ENCODE assay signal across 8 cellular contexts in the genomic region with DNA sequence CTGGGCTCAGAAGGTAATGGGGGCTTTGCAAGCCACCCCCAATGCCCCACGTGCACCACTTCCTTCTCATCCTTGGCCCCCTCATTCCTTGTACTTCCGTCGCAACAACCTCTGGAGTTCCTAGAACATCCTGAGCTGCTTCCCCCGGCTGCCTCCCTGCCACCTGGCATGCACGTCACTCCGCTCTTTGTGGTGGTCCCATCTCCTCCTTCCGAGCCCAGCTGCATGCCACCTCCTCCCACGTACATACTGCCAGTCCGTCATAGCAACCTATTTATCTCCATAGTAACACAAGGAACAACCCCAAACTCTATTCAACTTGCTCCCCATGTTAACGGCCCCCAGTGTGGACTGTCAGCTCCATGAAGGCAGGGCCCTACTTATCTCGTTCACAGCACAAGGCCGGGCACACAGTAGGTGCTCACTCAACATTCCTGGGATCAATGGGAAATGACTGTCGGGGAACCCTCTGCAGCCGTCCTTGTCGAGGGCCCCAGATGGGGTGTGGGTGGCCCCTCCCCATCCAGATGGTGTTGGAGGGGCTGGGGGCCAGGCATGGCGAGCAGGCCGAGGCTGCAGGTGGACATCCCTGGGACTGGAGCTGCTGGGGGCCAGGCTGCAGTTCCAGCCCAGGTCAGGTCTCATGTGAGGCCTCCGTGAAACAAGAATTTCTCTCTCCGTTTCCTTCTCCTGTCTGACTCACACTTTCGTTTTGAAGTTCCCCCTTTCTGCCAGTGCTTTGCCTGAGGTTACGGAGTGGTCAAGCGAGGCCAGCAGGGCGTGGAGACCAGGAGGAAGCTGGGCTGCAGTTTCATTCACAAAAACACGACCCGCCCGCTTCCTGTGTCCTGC. TPM values are rescaled to one million over a fixed set of nuclear protein-coding genes. Genes with fewer than 3 reads are reported as not detected.
DNase-seq lines count a peak whose midpoint lies in the region; ATAC-seq and TF ChIP-seq lines count a peak whose summit lies in the region.

No MANE protein-coding gene starts in this region.

- H3K9me3 ChIP-seq in CD4-positive, CD25-positive, alpha-beta regulatory T cell (ENCODE audit: control insufficient read depth in 2 of 2, low read length in 2 of 2): no peaks in the 10 kb centered on the region
- peaks cover 0 to 2% of the 10 kb centered on the region in 2 donors for H3K9me3 ChIP-seq in lung (ENCODE audit: control insufficient read depth in 2 of 2, insufficient read depth in 1 of 2, low read length in 1 of 2)

- intact Hi-C loops in dendritic cell treated with granulocyte-macrophage colony-stimulating factor and Interleukin-4, amounts not matched to agents 40 ng/mL and 50 ng/mL, for 4 days (cut with micrococcal nuclease): loop anchor here (1.0 to 2.0 kb wide), 2 partner anchors 147 to 242 kb away; no protein-coding TSS in a partner anchor

- no peaks in the 10 kb centered on the region for H3K36me3 ChIP-seq in CD4-positive, CD25-positive, alpha-beta regulatory T cell (ENCODE audit: control insufficient read depth, insufficient read depth, low read length)
- H3K36me3 ChIP-seq in lung (ENCODE audit: control insufficient read depth in 2 of 2, insufficient read depth in 2 of 2, low read length in 2 of 2): no peaks in the 10 kb centered on the region

- H3K4me1 ChIP-seq in CD4-positive, CD25-positive, alpha-beta regulatory T cell (ENCODE audit: control insufficient read depth, insufficient read depth, low read length, poor library complexity, severe bottlenecking): peaks cover 41% of the 10 kb centered on the region
- peaks cover 4 to 67% of the 10 kb centered on the region in 2 donors for H3K4me1 ChIP-seq in lung (ENCODE audit: control insufficient read depth in 2 of 2, insufficient read depth in 2 of 2, low read length in 2 of 2)

- peaks cover 0 to 2% (median 0%) of the 10 kb centered on the region in 7 donors for H3K9me3 Mint-ChIP-seq in CD4-positive, CD25-positive, alpha-beta regulatory T cell
- no peaks in the 10 kb centered on the region for H3K9me3 Mint-ChIP-seq in dendritic cell treated with granulocyte-macrophage colony-stimulating factor and Interleukin-4, amounts not matched to agents 40 ng/mL and 50 ng/mL, for 4 days
- peaks cover 4% of the 10 kb centered on the region for H3K9me3 Mint-ChIP-seq in type B pancreatic cell

- DNase-seq in CD4-positive, CD25-positive, alpha-beta regulatory T cell: peak in 2 of 3 donors; percentile 31
- peak; percentile 81 for DNase-seq in GM19240 (ENCODE audit: insufficient read length, low spot score)
- DNase-seq in SKM-1 treated with dmso at 0.1 percent for 144 hours (lab: John Stamatoyannopoulos, UW; ENCODE audit: unreplicated experiment): peak; percentile 95
- DNase-seq in lung (ENCODE audit: low spot score): peak; percentile 87
- no peak for DNase-seq in type B pancreatic cell (ENCODE audit: extremely low spot score, unreplicated experiment)
- DNase-seq in NCI-H2107 (lab: John Stamatoyannopoulos, UW): no peak

- H3K4me1 Mint-ChIP-seq in CD4-positive, CD25-positive, alpha-beta regulatory T cell: peaks cover 4 to 61% (median 21%) of the 10 kb centered on the region in 4 donors
- H3K4me1 Mint-ChIP-seq in dendritic cell treated with granulocyte-macrophage colony-stimulating factor and Interleukin-4, amounts not matched to agents 40 ng/mL and 50 ng/mL, for 4 days (ENCODE audit: low read depth): peaks cover 88% of the 10 kb centered on the region
- peaks cover 28% of the 10 kb centered on the region for H3K4me1 Mint-ChIP-seq in type B pancreatic cell (ENCODE audit: unreplicated experiment)

- peak overlapping the region; percentile 39 to 91 (median 80) for H3K4me3 Mint-ChIP-seq in CD4-positive, CD25-positive, alpha-beta regulatory T cell
- H3K4me3 Mint-ChIP-seq in dendritic cell treated with granulocyte-macrophage colony-stimulating factor and Interleukin-4, amounts not matched to agents 40 ng/mL and 50 ng/mL, for 4 days: peak overlapping the region; percentile 71
- peak overlapping the region; percentile 72 for H3K4me3 Mint-ChIP-seq in type B pancreatic cell

- peak; percentile 4 to 26 for ATAC-seq in CD4-positive, CD25-positive, alpha-beta regulatory T cell (ENCODE audit: low read depth in 2 of 2)
- ATAC-seq in HG03520 (IDR thresholded peaks at IDR 0.05; ENCODE audit: unreplicated experiment) (peak; percentile 33), lung (ENCODE audit: insufficient read depth, low FRiP score) (peak; percentile 43)

- H3K27ac ChIP-seq in CD4-positive, CD25-positive, alpha-beta regulatory T cell (ENCODE audit: insufficient read depth, low read length, poor library complexity, severe bottlenecking): no peak overlapping the region
- peak overlapping the region; percentile 51 to 98 for H3K27ac ChIP-seq in lung (ENCODE audit: low read depth in 1 of 2, low read length in 1 of 2)

- no peaks in the 10 kb centered on the region for H3K27me3 ChIP-seq in CD4-positive, CD25-positive, alpha-beta regulatory T cell (ENCODE audit: control insufficient read depth, insufficient read depth, low read length)
- no peaks in the 10 kb centered on the region for H3K27me3 ChIP-seq in lung (ENCODE audit: control insufficient read depth, insufficient read depth)

- H3K4me3 ChIP-seq in CD4-positive, CD25-positive, alpha-beta regulatory T cell (ENCODE audit: low read depth, low read length): peak overlapping the region; percentile 50
- H3K4me3 ChIP-seq in lung: no peak overlapping the region

- WGBS in lung, 2 donors: 9 to 21% methylated on average over 25 to 26 of the region's 26 CpGs

- no peak for TF ChIP-seq CTCF in lung (IDR thresholded peaks at IDR 0.05; ENCODE audit: control extremely low read depth, extremely low read depth)
- TF ChIP-seq CTCF in type B pancreatic cell (conservative IDR thresholded peaks at IDR 0.05): no peak

- H3K36me3 Mint-ChIP-seq in CD4-positive, CD25-positive, alpha-beta regulatory T cell: no peaks in the 10 kb centered on the region
- H3K36me3 Mint-ChIP-seq in dendritic cell treated with granulocyte-macrophage colony-stimulating factor and Interleukin-4, amounts not matched to agents 40 ng/mL and 50 ng/mL, for 4 days (ENCODE audit: low read depth): no peaks in the 10 kb centered on the region
- no peaks in the 10 kb centered on the region for H3K36me3 Mint-ChIP-seq in type B pancreatic cell

- H3K27me3 Mint-ChIP-seq in CD4-positive, CD25-positive, alpha-beta regulatory T cell: peaks cover 3% of the 10 kb centered on the region
- H3K27me3 Mint-ChIP-seq in dendritic cell treated with granulocyte-macrophage colony-stimulating factor and Interleukin-4, amounts not matched to agents 40 ng/mL and 50 ng/mL, for 4 days: peaks cover 47% of the 10 kb centered on the region
- no peaks in the 10 kb centered on the region for H3K27me3 Mint-ChIP-seq in type B pancreatic cell

- H3K27ac Mint-ChIP-seq in CD4-positive, CD25-positive, alpha-beta regulatory T cell: peak overlapping the region in 2 of 3 donors; percentile 89 to 96
- H3K27ac Mint-ChIP-seq in dendritic cell treated with granulocyte-macrophage colony-stimulating factor and Interleukin-4, amounts not matched to agents 40 ng/mL and 50 ng/mL, for 4 days: peak overlapping the region; percentile 86
- peak overlapping the region; percentile 95 for H3K27ac Mint-ChIP-seq in type B pancreatic cell

RNA-seq across cellular contexts. Expression of a gene that starts 4.2 kb away (rescaled TPM):
- 1.0 TPM for total RNA-seq in CD4-positive, CD25-positive, alpha-beta regulatory T cell
- polyA plus RNA-seq in CD4-positive, CD25-positive, alpha-beta regulatory T cell: not detected
- total RNA-seq in lung (under 1 TPM; 0.52 to 0.77 TPM), type B pancreatic cell (ENCODE audit: low replicate concordance) (4.1 and 4.3 TPM in 2 replicates)
- under 1 TPM; 0.37 to 0.82 TPM for polyA plus RNA-seq in lung

Comparison
In these comparisons a context has a peak if more than half of its experiments do, and no peak if none do; other contexts are left out.
1. DNase-seq: peak in CD4-positive, CD25-positive, alpha-beta regulatory T cell (2 of 3), GM19240 (single experiment), SKM-1 treated with dmso at 0.1 percent for 144 hours (single experiment) and lung (single experiment); none in type B pancreatic cell (single experiment) and NCI-H2107 (single experiment).
2. Peak in every context shown above with its lines, with median percentiles within 50 percentile points of each other: ATAC-seq, H3K27ac Mint-ChIP-seq and H3K4me3 Mint-ChIP-seq.